8 cellular contexts compared by ENCODE assay signal in the genomic region with DNA sequence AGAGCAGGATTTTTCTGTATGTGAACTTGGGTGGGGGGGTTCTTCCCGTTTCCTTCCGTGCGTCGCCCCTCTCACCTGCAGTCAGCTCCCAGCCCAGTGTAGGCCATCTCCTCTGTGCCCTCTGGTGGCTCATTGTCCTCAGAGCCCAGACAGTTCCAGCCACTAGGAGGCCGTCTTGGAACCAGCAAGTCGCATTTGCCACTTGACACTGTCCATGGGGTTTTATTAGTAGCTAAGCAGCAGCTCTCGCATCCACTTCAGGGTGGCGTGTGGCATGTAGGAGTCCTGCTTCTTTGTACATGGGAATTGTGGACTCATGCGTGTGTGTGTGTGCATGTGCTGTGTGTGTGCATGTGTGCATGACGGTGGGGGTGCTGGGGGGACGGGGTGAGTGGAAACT.
DNase-seq lines count a peak whose midpoint lies in the region; ATAC-seq and TF ChIP-seq lines count a peak whose summit lies in the region.

No MANE protein-coding gene starts in this region.

- CTCF ChIA-PET in Panc1 (lab: Charles Lee) = interaction anchor here (0.5 to 0.6 kb wide), 2 partner anchors 51 to 61 kb away, joined by 3 to 7 read pairs; no protein-coding TSS in a partner anchor

- no TSS peak for BruUV-seq in Panc1 (replicated peaks; lab: Mats Ljungman, UMichigan)

- H3K4me1 ChIP-seq in Panc1 (ENCODE audit: control insufficient read depth, insufficient read depth, low read length) = no peaks in the 10 kb centered on the region
- no peaks in the 10 kb centered on the region for H3K4me1 ChIP-seq in mucosa of descending colon (ENCODE audit: low read depth)
- no peaks in the 10 kb centered on the region for H3K4me1 ChIP-seq in effector memory CD4-positive, alpha-beta T cell (ENCODE audit: control insufficient read depth, insufficient read depth, low read length, poor library complexity, severe bottlenecking)

- peak; percentile 63 for DNase-seq in ACHN
- no peak for DNase-seq in GM06990 (ENCODE audit: extremely low read depth, insufficient read length)
- DNase-seq in Panc1 (ENCODE audit: low read depth, low spot score) = no peak
- DNase-seq in ecto neural progenitor cell (ENCODE audit: low spot score) = peak; percentile 74
- peak; percentile 34 to 73 (median 62) for DNase-seq in mucosa of descending colon
- DNase-seq in NCI-H1105 treated with DMSO at 0.1 percent for 48 hours (lab: John Stamatoyannopoulos, UW) = no peak
- DNase-seq in effector memory CD4-positive, alpha-beta T cell = no peak

- no peak overlapping the region for H3K27ac ChIP-seq in Panc1 (ENCODE audit: low read length)
- no peak overlapping the region for H3K27ac ChIP-seq in effector memory CD4-positive, alpha-beta T cell (ENCODE audit: insufficient read depth, low read length, poor library complexity, severe bottlenecking)

- H3K27me3 ChIP-seq in GM06990 (replicated peaks; ENCODE audit: control insufficient read depth, insufficient read depth, low read length) = no peaks in the 10 kb centered on the region
- no peaks in the 10 kb centered on the region for H3K27me3 ChIP-seq in Panc1 (ENCODE audit: control insufficient read depth, insufficient read depth, low read length)
- H3K27me3 ChIP-seq in effector memory CD4-positive, alpha-beta T cell (replicated peaks; ENCODE audit: control insufficient read depth, insufficient read depth, low read length, poor library complexity, severe bottlenecking) = no peaks in the 10 kb centered on the region

- POLR2A ChIA-PET in Panc1 (lab: Charles Lee) = interaction anchor here (0.6 to 0.7 kb wide), 2 partner anchors 9 to 119 kb away, joined by 3 to 7 read pairs; no protein-coding TSS in a partner anchor

- intact Hi-C loops in Panc1 (cut with micrococcal nuclease; ENCODE audit: unreplicated experiment) = no loop called here
- intact Hi-C loops in mucosa of descending colon (cut with DNase I, micrococcal nuclease) = no loop called here

- H3K36me3 ChIP-seq in GM06990 (ENCODE audit: control insufficient read depth, insufficient read depth, low read length) (peaks cover 51% of the 10 kb centered on the region), Panc1 (ENCODE audit: control insufficient read depth, insufficient read depth, low read length) (peaks cover 34% of the 10 kb centered on the region), mucosa of descending colon (ENCODE audit: low read depth) (no peaks in the 10 kb centered on the region)
- peaks cover 64% of the 10 kb centered on the region for H3K36me3 ChIP-seq in effector memory CD4-positive, alpha-beta T cell (ENCODE audit: control insufficient read depth, insufficient read depth, low read length)

- H3K4me3 ChIP-seq in GM06990 (replicated peaks; ENCODE audit: low read depth, low read length) = no peak overlapping the region
- no peak overlapping the region for H3K4me3 ChIP-seq in Panc1 (ENCODE audit: low read depth in 2 of 2, low read length in 2 of 2)
- H3K4me3 ChIP-seq in mucosa of descending colon = no peak overlapping the region
- H3K4me3 ChIP-seq in effector memory CD4-positive, alpha-beta T cell (ENCODE audit: insufficient read depth, low read depth, low read length, poor library complexity, severe bottlenecking) = no peak overlapping the region

- peak; percentile 73 for ATAC-seq in Panc1
- ATAC-seq in mucosa of descending colon = peak; percentile 83
- ATAC-seq in HG02973 (IDR thresholded peaks at IDR 0.05; ENCODE audit: unreplicated experiment) = no peak

- in situ Hi-C loops in ACHN (cut with HindIII; ENCODE audit: low pct_ligation_motif_present, low pct_unique_long_range_greater_than_20kb, low sequenced_read_pairs) = no loop called here
- in situ Hi-C loops in Panc1 (cut with HindIII; ENCODE audit: low pct_unique_long_range_greater_than_20kb, low sequenced_read_pairs) = no loop called here

- TF ChIP-seq CTCF in GM06990 (IDR thresholded peaks at IDR 0.05; ENCODE audit: insufficient read depth, low read length, poor library complexity, severe bottlenecking) (peak; percentile 45), Panc1 (IDR thresholded peaks at IDR 0.05) (no peak; the same call in 1 of the 2 replicates), mucosa of descending colon (IDR thresholded peaks at IDR 0.05) (no peak)

- H3K9me3 ChIP-seq in Panc1 (ENCODE audit: control insufficient read depth, insufficient read depth, low read depth, low read length) (no peaks in the 10 kb centered on the region), mucosa of descending colon (no peaks in the 10 kb centered on the region)
- no peaks in the 10 kb centered on the region for H3K9me3 ChIP-seq in effector memory CD4-positive, alpha-beta T cell (ENCODE audit: control insufficient read depth, low read length)

Comparison
In these comparisons a context has a peak if more than half of its experiments do, and no peak if none do; other contexts are left out.
1. DNase-seq: peak in ACHN (single experiment), ecto neural progenitor cell (single experiment) and mucosa of descending colon (3 of 3); none in GM06990 (single experiment), Panc1 (single experiment), NCI-H1105 treated with DMSO at 0.1 percent for 48 hours (single experiment) and effector memory CD4-positive, alpha-beta T cell (0 of 3).